ENCODE assay signal across 8 cellular contexts in genomic region chr15:74127954-74128784, GRCh38. TPM values are rescaled to one million over a fixed set of nuclear protein-coding genes. Genes with fewer than 3 reads are reported as not detected.
DNase-seq lines count a peak whose midpoint lies in the region; ATAC-seq and TF ChIP-seq lines count a peak whose summit lies in the region.

No MANE protein-coding gene starts in this region.

- intact Hi-C loops in testis (cut with DNase I; ENCODE audit: low total_unique reads), result loop anchor here (5.0 kb wide), 1 partner anchor 184 kb away; no protein-coding TSS in a partner anchor

- H3K27ac ChIP-seq in testis, result peak overlapping the region in 1 of 2 donors; percentile 25

- ATAC-seq in activated naive CD8-positive, alpha-beta T cell treated with anti-CD3 and anti-CD28 coated beads, Interleukin-2, amount 10 ng/mL, durations not matched to agents 7 days and 5 days (ENCODE audit: low read depth), result no peak
- no peak for ATAC-seq in HG03135 (IDR thresholded peaks at IDR 0.05; ENCODE audit: unreplicated experiment)

- no peak for TF ChIP-seq POLR2A in testis (IDR thresholded peaks at IDR 0.05)

- peak overlapping the region; percentile 36 to 43 for H3K4me3 ChIP-seq in testis

- no peaks in the 10 kb centered on the region for H3K9me3 Mint-ChIP-seq in activated naive CD8-positive, alpha-beta T cell treated with anti-CD3 and anti-CD28 coated beads, Interleukin-2, amount 10 ng/mL, durations not matched to agents 7 days and 5 days

- peak; percentile 15 for DNase-seq in NOMO-1 treated with DMSO at 0.1 percent for 48 hours (lab: John Stamatoyannopoulos, UW; ENCODE audit: unreplicated experiment)
- DNase-seq in NOMO-1 (lab: John Stamatoyannopoulos, UW; ENCODE audit: unreplicated experiment in 2 of 2), result no peak
- peak; percentile 50 for DNase-seq in activated naive CD8-positive, alpha-beta T cell treated with anti-CD3 and anti-CD28 coated beads, Interleukin-2, amount 10 ng/mL, durations not matched to agents 7 days and 5 days
- DNase-seq in islet precursor cell, result peak; percentile 64
- no peak for DNase-seq in testis
- DNase-seq in activated gamma-delta T cell (lab: John Stamatoyannopoulos, UW), result no peak
- no peak for DNase-seq in stimulated activated naive CD4-positive, alpha-beta T cell (lab: John Stamatoyannopoulos, UW)

- no peak overlapping the region for H3K27ac Mint-ChIP-seq in activated naive CD8-positive, alpha-beta T cell treated with anti-CD3 and anti-CD28 coated beads, Interleukin-2, amount 10 ng/mL, durations not matched to agents 7 days and 5 days

- H3K36me3 Mint-ChIP-seq in activated naive CD8-positive, alpha-beta T cell treated with anti-CD3 and anti-CD28 coated beads, Interleukin-2, amount 10 ng/mL, durations not matched to agents 7 days and 5 days, result peaks cover 1% of the 10 kb centered on the region

- no peaks in the 10 kb centered on the region for H3K36me3 ChIP-seq in testis (ENCODE audit: low read depth, missing control alignments)

- peaks cover 11% of the 10 kb centered on the region for H3K4me1 Mint-ChIP-seq in activated naive CD8-positive, alpha-beta T cell treated with anti-CD3 and anti-CD28 coated beads, Interleukin-2, amount 10 ng/mL, durations not matched to agents 7 days and 5 days

- peak overlapping the region; percentile 67 for H3K4me3 Mint-ChIP-seq in activated naive CD8-positive, alpha-beta T cell treated with anti-CD3 and anti-CD28 coated beads, Interleukin-2, amount 10 ng/mL, durations not matched to agents 7 days and 5 days

- peaks cover 21% of the 10 kb centered on the region for H3K4me1 ChIP-seq in testis

- no peaks in the 10 kb centered on the region for H3K27me3 ChIP-seq in testis

- POLR2A ChIA-PET in activated naive CD8-positive, alpha-beta T cell treated with anti-CD3 and anti-CD28 coated beads, Interleukin-2, amount 10 ng/mL, durations not matched to agents 7 days and 5 days (lab: Charles Lee), result interaction anchor here (1.0 to 1.5 kb wide), 3 partner anchors 179 to 195 kb away, joined by 3 to 4 read pairs (median 4); no protein-coding TSS in a partner anchor

- 27 to 32% methylated on average over 32 to 53 of the region's 53 CpGs for WGBS in testis, 2 donors

- no peak for TF ChIP-seq CTCF in testis (IDR thresholded peaks at IDR 0.05)

- H3K27me3 Mint-ChIP-seq in activated naive CD8-positive, alpha-beta T cell treated with anti-CD3 and anti-CD28 coated beads, Interleukin-2, amount 10 ng/mL, durations not matched to agents 7 days and 5 days, result peaks cover 73% of the 10 kb centered on the region

- no peaks in the 10 kb centered on the region for H3K9me3 ChIP-seq in testis

RNA-seq across cellular contexts. Expression of gene ISLR2, which starts 2.2 kb away (rescaled TPM):
- total RNA-seq in activated naive CD8-positive, alpha-beta T cell treated with anti-CD3 and anti-CD28 coated beads, Interleukin-2, amount 10 ng/mL, durations not matched to agents 7 days and 5 days, result not detected
- total RNA-seq in testis, result 10 to 100 TPM; 12.8 to 17.7 TPM
- 26.1 TPM for polyA plus RNA-seq in testis (ENCODE audit: insufficient read depth, low read depth, low replicate concordance)

RNA-seq across cellular contexts. Expression of gene ISLR, which starts 45.3 kb away (rescaled TPM):
- total RNA-seq in activated naive CD8-positive, alpha-beta T cell treated with anti-CD3 and anti-CD28 coated beads, Interleukin-2, amount 10 ng/mL, durations not matched to agents 7 days and 5 days, result not detected
- 10 to 100 TPM; 24.0 to 39.5 TPM for total RNA-seq in testis
- 73.7 TPM for polyA plus RNA-seq in testis (ENCODE audit: insufficient read depth, low read depth, low replicate concordance)

RNA-seq across cellular contexts. Expression of gene GOLGA6A, which starts 45.8 kb away (rescaled TPM):
- under 1 TPM in 1 of 2 experiments, not detected in 1; 0.40 TPM for total RNA-seq in activated naive CD8-positive, alpha-beta T cell treated with anti-CD3 and anti-CD28 coated beads, Interleukin-2, amount 10 ng/mL, durations not matched to agents 7 days and 5 days
- 10 to 100 TPM; 32.4 to 42.4 TPM for total RNA-seq in testis
- polyA plus RNA-seq in testis (ENCODE audit: insufficient read depth, low read depth, low replicate concordance), result 24.6 TPM

Comparison
In these comparisons a context has a peak if more than half of its experiments do, and no peak if none do; other contexts are left out.
1. DNase-seq: peak in NOMO-1 treated with DMSO at 0.1 percent for 48 hours (single experiment), activated naive CD8-positive, alpha-beta T cell treated with anti-CD3 and anti-CD28 coated beads, Interleukin-2, amount 10 ng/mL, durations not matched to agents 7 days and 5 days (single experiment) and islet precursor cell (single experiment); none in NOMO-1 (0 of 2), testis (single experiment), activated gamma-delta T cell (single experiment) and stimulated activated naive CD4-positive, alpha-beta T cell (0 of 6).
2. RNA of gene ISLR2, which starts 2.2 kb away (total RNA-seq): 12.8 to 17.7 TPM in testis; not detected in activated naive CD8-positive, alpha-beta T cell treated with anti-CD3 and anti-CD28 coated beads, Interleukin-2, amount 10 ng/mL, durations not matched to agents 7 days and 5 days; every median in the first group is over 10 times any median in the second.
3. RNA of gene ISLR, which starts 45.3 kb away (total RNA-seq): 24.0 to 39.5 TPM in testis; not detected in activated naive CD8-positive, alpha-beta T cell treated with anti-CD3 and anti-CD28 coated beads, Interleukin-2, amount 10 ng/mL, durations not matched to agents 7 days and 5 days; every median in the first group is over 10 times any median in the second.
4. RNA of gene GOLGA6A, which starts 45.8 kb away (total RNA-seq): 32.4 to 42.4 TPM in testis; 0.40 TPM in activated naive CD8-positive, alpha-beta T cell treated with anti-CD3 and anti-CD28 coated beads, Interleukin-2, amount 10 ng/mL, durations not matched to agents 7 days and 5 days; every median in the first group is over 10 times any median in the second.